11 cellular contexts compared by ENCODE assay signal in genomic region chr7:137934176-137934826, GRCh38.
DNase-seq lines count a peak whose midpoint lies in the region; ATAC-seq, FAIRE-seq and TF ChIP-seq lines count a peak whose summit lies in the region.
"Had no signal": no experiment of that assay in that cellular context is flagged by ENCODE, and none has a peak within 500 bp of the region (broad histone marks: within the 10 kb centered on the region; RNA-seq: fewer than 3 reads in every experiment).

No MANE protein-coding gene starts in this region.

- H3K4me1 Mint-ChIP-seq in activated CD4-positive, alpha-beta T cell treated with anti-CD3 and anti-CD28 coated beads for 36 hours = peaks cover 48% of the 10 kb centered on the region
- H3K4me1 Mint-ChIP-seq in activated B cell treated with CpG ODN at 0.5 μM for 24 hours = peaks cover 40% of the 10 kb centered on the region

- TF ChIP-seq CTCF in activated B cell treated with CpG ODN at 0.5 μM for 24 hours (IDR thresholded peaks at IDR 0.05) (no peak), keratinocyte (optimal IDR thresholded peaks at IDR 0.05 in 1 of 3, IDR thresholded peaks at IDR 0.05 in 1 of 3, conservative IDR thresholded peaks at IDR 0.05 in 1 of 3; ENCODE audit: extremely low read depth in 1 of 3, insufficient read depth in 2 of 3, low read length in 3 of 3) (no peak)

- peaks cover 2% of the 10 kb centered on the region for H3K9me1 ChIP-seq in keratinocyte (ENCODE audit: control insufficient read depth, extremely low read depth, insufficient read depth, low read length)

- peak overlapping the region; percentile 20 for H3K4me2 ChIP-seq in keratinocyte (ENCODE audit: control insufficient read depth, extremely low read depth, insufficient read depth, low read depth, low read length)

- no peak for DNase-seq in activated CD4-positive, alpha-beta T cell treated with anti-CD3 and anti-CD28 coated beads for 36 hours
- no peak for DNase-seq in activated CD4-positive, alpha-beta T cell treated with anti-CD3 and anti-CD28 coated beads for 48 hours
- DNase-seq in activated B cell treated with CpG ODN at 0.5 μM for 24 hours = no peak
- no peak for DNase-seq in keratinocyte (ENCODE audit: low read depth, low spot score)
- DNase-seq in stimulated activated CD4-positive, alpha-beta T cell treated with anti-CD3 and anti-CD28 coated beads, Interleukin-15, amount 100 ng/mL, for 24 hours = no peak
- no peak for DNase-seq in stimulated activated CD4-positive, alpha-beta T cell treated with anti-CD3 and anti-CD28 coated beads, Interleukin-2, amount 100 ng/mL, for 24 hours
- DNase-seq in SIG-M5 (lab: John Stamatoyannopoulos, UW) = no peak
- DNase-seq: NCI-H82 had no signal

- H3K4me3 Mint-ChIP-seq in activated CD4-positive, alpha-beta T cell treated with anti-CD3 and anti-CD28 coated beads for 36 hours = peak overlapping the region; percentile 72
- peak overlapping the region; percentile 78 for H3K4me3 Mint-ChIP-seq in activated B cell treated with CpG ODN at 0.5 μM for 24 hours
- H3K4me3 Mint-ChIP-seq: WTC11 had no signal

- no peaks in the 10 kb centered on the region for H3K27me3 Mint-ChIP-seq in activated CD4-positive, alpha-beta T cell treated with anti-CD3 and anti-CD28 coated beads for 36 hours
- H3K27me3 Mint-ChIP-seq in activated B cell treated with CpG ODN at 0.5 μM for 24 hours = no peaks in the 10 kb centered on the region

- H3K4me1 ChIP-seq in keratinocyte (ENCODE audit: control insufficient read depth, extremely low read depth, insufficient read depth, low read length) = peaks cover 33% of the 10 kb centered on the region
- H3K4me1 ChIP-seq in stomach smooth muscle (ENCODE audit: control insufficient read depth, insufficient read depth, low read length) = peaks cover 34% of the 10 kb centered on the region

- no peaks in the 10 kb centered on the region for H3K9me3 Mint-ChIP-seq in activated CD4-positive, alpha-beta T cell treated with anti-CD3 and anti-CD28 coated beads for 36 hours (ENCODE audit: low read depth)
- no peaks in the 10 kb centered on the region for H3K9me3 Mint-ChIP-seq in activated B cell treated with CpG ODN at 0.5 μM for 24 hours
- H3K9me3 Mint-ChIP-seq: WTC11 had no signal

- POLR2A ChIA-PET in activated CD4-positive, alpha-beta T cell treated with anti-CD3 and anti-CD28 coated beads for 36 hours (lab: Charles Lee) = no interaction called here
- POLR2A ChIA-PET in activated B cell treated with CpG ODN at 0.5 μM for 24 hours (lab: Charles Lee) = interaction anchor here (1.6 kb wide), 1 partner anchor 68 kb away, joined by 7 read pairs; the partner anchor contains the start of gene CREB3L2

- H3K27me3 ChIP-seq in keratinocyte (ENCODE audit: control insufficient read depth, extremely low read depth, insufficient read depth, low read length) (no peaks in the 10 kb centered on the region), stomach smooth muscle (ENCODE audit: control insufficient read depth in 1 of 2, insufficient read depth in 2 of 2, low read length in 2 of 2) (no peaks in the 10 kb centered on the region)

- dilution Hi-C loops in keratinocyte (cut with MboI; ENCODE audit: extremely low pct_ligation_motif_present, low sequenced_read_pairs) = no loop called here

- H3K36me3 ChIP-seq in keratinocyte (ENCODE audit: control insufficient read depth in 2 of 2, extremely low read depth in 1 of 2, insufficient read depth in 2 of 2, low read length in 2 of 2) (no peaks in the 10 kb centered on the region), stomach smooth muscle (ENCODE audit: control insufficient read depth in 2 of 2, insufficient read depth in 2 of 2, low read length in 2 of 2) (no peaks in the 10 kb centered on the region)

- H3K36me3 Mint-ChIP-seq in activated CD4-positive, alpha-beta T cell treated with anti-CD3 and anti-CD28 coated beads for 36 hours (ENCODE audit: low read depth) = peaks cover 10% of the 10 kb centered on the region
- no peaks in the 10 kb centered on the region for H3K36me3 Mint-ChIP-seq in activated B cell treated with CpG ODN at 0.5 μM for 24 hours (ENCODE audit: low read depth)
- H3K36me3 Mint-ChIP-seq: WTC11 had no signal

- H4K20me1 ChIP-seq in keratinocyte (ENCODE audit: control insufficient read depth, extremely low read depth, insufficient read depth, low read length) = no peaks in the 10 kb centered on the region

- CTCF ChIA-PET in activated CD4-positive, alpha-beta T cell treated with anti-CD3 and anti-CD28 coated beads for 36 hours (lab: Charles Lee) = interaction anchor here (0.6 to 1.6 kb wide), 9 partner anchors 16 to 931 kb away, joined by 3 to 6 read pairs (median 4); partner anchors contain the start of gene CREB3L2
- CTCF ChIA-PET in activated B cell treated with CpG ODN at 0.5 μM for 24 hours (lab: Charles Lee) = interaction anchor here (0.5 to 0.9 kb wide), 2 partner anchors 58 to 73 kb away, joined by 3 read pairs; no protein-coding TSS in a partner anchor

- peak; percentile 29 for FAIRE-seq in keratinocyte (lab: Jason Lieb, UNC)
- FAIRE-seq: A204.1 had no signal

- H3K4me3 ChIP-seq in keratinocyte (ENCODE audit: control insufficient read depth in 2 of 3, extremely low read depth in 1 of 3, insufficient read depth in 2 of 3, low read depth in 1 of 3, low read length in 3 of 3) = no peak overlapping the region
- no peak overlapping the region for H3K4me3 ChIP-seq in stomach smooth muscle (ENCODE audit: low read length in 2 of 2)

- H3K9me3 ChIP-seq in keratinocyte (ENCODE audit: control insufficient read depth, low read depth, low read length) = no peaks in the 10 kb centered on the region
- no peaks in the 10 kb centered on the region for H3K9me3 ChIP-seq in stomach smooth muscle (ENCODE audit: control insufficient read depth in 2 of 2, low read length in 2 of 2)

- intact Hi-C loops in activated CD4-positive, alpha-beta T cell treated with anti-CD3 and anti-CD28 coated beads for 36 hours (cut with DNase I, micrococcal nuclease) = loop anchor here (2.0 to 10.0 kb wide), 2 partner anchors 68 to 1870 kb away; partner anchors contain the start of gene CREB3L2 (in 2 of the 2)
- intact Hi-C loops in activated B cell treated with CpG ODN at 0.5 μM for 24 hours (cut with micrococcal nuclease) = loop anchor here (2.0 kb wide), 1 partner anchor 32 kb away; no protein-coding TSS in a partner anchor

- peaks cover 21% of the 10 kb centered on the region for H3K79me2 ChIP-seq in keratinocyte (ENCODE audit: control insufficient read depth, insufficient read depth, low read length)

- H3K27ac ChIP-seq in keratinocyte (ENCODE audit: control insufficient read depth, insufficient read depth, low read length) (peak overlapping the region; percentile 16), stomach smooth muscle (ENCODE audit: low read length) (peak overlapping the region; percentile 73)

- peak overlapping the region; percentile 88 for H3K27ac Mint-ChIP-seq in activated CD4-positive, alpha-beta T cell treated with anti-CD3 and anti-CD28 coated beads for 36 hours
- H3K27ac Mint-ChIP-seq in activated B cell treated with CpG ODN at 0.5 μM for 24 hours = peak overlapping the region; percentile 81

- H3K9ac ChIP-seq in keratinocyte (ENCODE audit: control insufficient read depth, extremely low read depth, insufficient read depth, low read length) (no peak overlapping the region), stomach smooth muscle (ENCODE audit: low read length in 2 of 2) (no peak overlapping the region)

- no peak overlapping the region for H2AFZ ChIP-seq in keratinocyte (ENCODE audit: control insufficient read depth, low read length)

- no peak for ATAC-seq in activated CD4-positive, alpha-beta T cell treated with anti-CD3 and anti-CD28 coated beads for 36 hours
- no peak for ATAC-seq in activated B cell treated with CpG ODN at 0.5 μM for 24 hours (ENCODE audit: low read depth)
- ATAC-seq: WTC11 had no signal
